ENCODE assay signal across 3 cellular contexts in the genomic region with DNA sequence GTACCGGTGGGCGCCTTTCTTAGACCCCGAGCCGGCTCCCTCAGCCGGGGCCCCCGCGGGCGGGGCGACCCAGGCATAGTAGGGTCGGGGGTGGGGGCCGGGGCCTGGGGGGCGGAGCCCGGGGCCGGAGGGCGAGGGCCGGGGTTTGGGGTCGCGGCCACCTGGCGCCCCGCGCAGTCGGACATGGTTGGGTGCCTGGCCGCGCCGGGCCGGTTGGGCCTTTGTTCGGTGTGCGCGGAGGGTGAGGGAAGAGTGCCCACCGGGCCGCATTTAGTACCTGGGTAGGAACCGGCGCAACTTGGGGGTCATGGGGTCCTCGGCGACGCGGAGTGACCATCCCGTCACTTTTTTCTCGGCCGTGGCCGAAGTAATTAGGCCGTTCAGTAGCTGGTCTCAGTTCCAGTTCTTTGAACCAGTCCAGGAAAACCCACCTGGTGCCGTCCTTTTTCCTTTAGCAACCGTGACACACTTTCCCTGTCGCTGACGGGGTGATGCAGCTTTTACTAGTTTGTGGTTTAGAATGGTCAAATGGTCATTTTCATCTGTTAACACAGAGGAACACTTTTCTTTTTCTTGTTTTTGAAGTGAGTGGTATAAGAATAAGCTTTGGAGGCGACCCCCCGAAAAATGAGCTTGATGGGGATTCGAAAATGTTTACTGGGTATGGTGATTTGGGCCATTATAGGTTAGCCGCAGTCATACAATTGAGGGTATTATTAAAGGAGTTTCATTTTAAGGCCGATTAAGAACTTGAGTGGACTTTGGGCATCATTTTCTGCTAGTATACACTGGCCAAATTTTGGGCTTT.
TF ChIP-seq lines count a peak whose summit lies in the region.

No MANE protein-coding gene starts in this region.

TF ChIP-seq in HEK293T, 16 proteins besides CTCF, POLR2A, EP300 and RAD21 (continued from another document):
- TF ChIP-seq, protein P1, sequence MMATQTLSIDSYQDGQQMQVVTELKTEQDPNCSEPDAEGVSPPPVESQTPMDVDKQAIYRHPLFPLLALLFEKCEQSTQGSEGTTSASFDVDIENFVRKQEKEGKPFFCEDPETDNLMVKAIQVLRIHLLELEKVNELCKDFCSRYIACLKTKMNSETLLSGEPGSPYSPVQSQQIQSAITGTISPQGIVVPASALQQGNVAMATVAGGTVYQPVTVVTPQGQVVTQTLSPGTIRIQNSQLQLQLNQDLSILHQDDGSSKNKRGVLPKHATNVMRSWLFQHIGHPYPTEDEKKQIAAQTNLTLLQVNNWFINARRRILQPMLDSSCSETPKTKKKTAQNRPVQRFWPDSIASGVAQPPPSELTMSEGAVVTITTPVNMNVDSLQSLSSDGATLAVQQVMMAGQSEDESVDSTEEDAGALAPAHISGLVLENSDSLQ (IDR thresholded peaks at IDR 0.05): no peak
- no peak for TF ChIP-seq FOXA1 (IDR thresholded peaks at IDR 0.05)
- no peak for TF ChIP-seq L3MBTL2 (conservative IDR thresholded peaks at IDR 0.05)
- TF ChIP-seq SP1 (IDR thresholded peaks at IDR 0.05): no peak
- TF ChIP-seq ELF4 (IDR thresholded peaks at IDR 0.05): no peak
- no peak for TF ChIP-seq BHLHE40 (IDR thresholded peaks at IDR 0.05; ENCODE audit: borderline replicate concordance)
- no peak for TF ChIP-seq ZNF384 (IDR thresholded peaks at IDR 0.05)
- TF ChIP-seq FOXK2 (IDR thresholded peaks at IDR 0.05): no peak
- no peak for TF ChIP-seq SUZ12 (IDR thresholded peaks at IDR 0.05)
- no peak for TF ChIP-seq HDGF (IDR thresholded peaks at IDR 0.05; ENCODE audit: borderline replicate concordance)
- TF ChIP-seq CTBP1 (IDR thresholded peaks at IDR 0.05; ENCODE audit: borderline replicate concordance): no peak
- no peak for TF ChIP-seq NFRKB (IDR thresholded peaks at IDR 0.05)
- no peak for TF ChIP-seq LEF1 (IDR thresholded peaks at IDR 0.05; ENCODE audit: borderline replicate concordance)
- TF ChIP-seq ARNT (IDR thresholded peaks at IDR 0.05): no peak

TF ChIP-seq in SK-N-SH, 30 proteins besides CTCF, POLR2A, EP300 and RAD21 (continued from another document):
- TF ChIP-seq, protein P2, sequence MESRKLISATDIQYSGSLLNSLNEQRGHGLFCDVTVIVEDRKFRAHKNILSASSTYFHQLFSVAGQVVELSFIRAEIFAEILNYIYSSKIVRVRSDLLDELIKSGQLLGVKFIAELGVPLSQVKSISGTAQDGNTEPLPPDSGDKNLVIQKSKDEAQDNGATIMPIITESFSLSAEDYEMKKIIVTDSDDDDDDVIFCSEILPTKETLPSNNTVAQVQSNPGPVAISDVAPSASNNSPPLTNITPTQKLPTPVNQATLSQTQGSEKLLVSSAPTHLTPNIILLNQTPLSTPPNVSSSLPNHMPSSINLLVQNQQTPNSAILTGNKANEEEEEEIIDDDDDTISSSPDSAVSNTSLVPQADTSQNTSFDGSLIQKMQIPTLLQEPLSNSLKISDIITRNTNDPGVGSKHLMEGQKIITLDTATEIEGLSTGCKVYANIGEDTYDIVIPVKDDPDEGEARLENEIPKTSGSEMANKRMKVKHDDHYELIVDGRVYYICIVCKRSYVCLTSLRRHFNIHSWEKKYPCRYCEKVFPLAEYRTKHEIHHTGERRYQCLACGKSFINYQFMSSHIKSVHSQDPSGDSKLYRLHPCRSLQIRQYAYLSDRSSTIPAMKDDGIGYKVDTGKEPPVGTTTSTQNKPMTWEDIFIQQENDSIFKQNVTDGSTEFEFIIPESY (IDR thresholded peaks at IDR 0.05; ENCODE audit: borderline replicate concordance, low read depth): no peak
- TF ChIP-seq POLR2AphosphoS5 (IDR thresholded peaks at IDR 0.05; ENCODE audit: low read depth, low read length): no peak
- no peak for TF ChIP-seq MEF2A (IDR thresholded peaks at IDR 0.05; ENCODE audit: borderline replicate concordance, low read depth)
- TF ChIP-seq FOXJ3 (CRISPR knock-in tag; IDR thresholded peaks at IDR 0.05): no peak
- TF ChIP-seq, protein P3, sequence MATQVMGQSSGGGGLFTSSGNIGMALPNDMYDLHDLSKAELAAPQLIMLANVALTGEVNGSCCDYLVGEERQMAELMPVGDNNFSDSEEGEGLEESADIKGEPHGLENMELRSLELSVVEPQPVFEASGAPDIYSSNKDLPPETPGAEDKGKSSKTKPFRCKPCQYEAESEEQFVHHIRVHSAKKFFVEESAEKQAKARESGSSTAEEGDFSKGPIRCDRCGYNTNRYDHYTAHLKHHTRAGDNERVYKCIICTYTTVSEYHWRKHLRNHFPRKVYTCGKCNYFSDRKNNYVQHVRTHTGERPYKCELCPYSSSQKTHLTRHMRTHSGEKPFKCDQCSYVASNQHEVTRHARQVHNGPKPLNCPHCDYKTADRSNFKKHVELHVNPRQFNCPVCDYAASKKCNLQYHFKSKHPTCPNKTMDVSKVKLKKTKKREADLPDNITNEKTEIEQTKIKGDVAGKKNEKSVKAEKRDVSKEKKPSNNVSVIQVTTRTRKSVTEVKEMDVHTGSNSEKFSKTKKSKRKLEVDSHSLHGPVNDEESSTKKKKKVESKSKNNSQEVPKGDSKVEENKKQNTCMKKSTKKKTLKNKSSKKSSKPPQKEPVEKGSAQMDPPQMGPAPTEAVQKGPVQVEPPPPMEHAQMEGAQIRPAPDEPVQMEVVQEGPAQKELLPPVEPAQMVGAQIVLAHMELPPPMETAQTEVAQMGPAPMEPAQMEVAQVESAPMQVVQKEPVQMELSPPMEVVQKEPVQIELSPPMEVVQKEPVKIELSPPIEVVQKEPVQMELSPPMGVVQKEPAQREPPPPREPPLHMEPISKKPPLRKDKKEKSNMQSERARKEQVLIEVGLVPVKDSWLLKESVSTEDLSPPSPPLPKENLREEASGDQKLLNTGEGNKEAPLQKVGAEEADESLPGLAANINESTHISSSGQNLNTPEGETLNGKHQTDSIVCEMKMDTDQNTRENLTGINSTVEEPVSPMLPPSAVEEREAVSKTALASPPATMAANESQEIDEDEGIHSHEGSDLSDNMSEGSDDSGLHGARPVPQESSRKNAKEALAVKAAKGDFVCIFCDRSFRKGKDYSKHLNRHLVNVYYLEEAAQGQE (IDR thresholded peaks at IDR 0.05; ENCODE audit: low read depth, low read length): no peak
- no peak for TF ChIP-seq JUND (IDR thresholded peaks at IDR 0.05)
- no peak for TF ChIP-seq RCOR1 (IDR thresholded peaks at IDR 0.05; ENCODE audit: low read length)
- TF ChIP-seq, protein P4, sequence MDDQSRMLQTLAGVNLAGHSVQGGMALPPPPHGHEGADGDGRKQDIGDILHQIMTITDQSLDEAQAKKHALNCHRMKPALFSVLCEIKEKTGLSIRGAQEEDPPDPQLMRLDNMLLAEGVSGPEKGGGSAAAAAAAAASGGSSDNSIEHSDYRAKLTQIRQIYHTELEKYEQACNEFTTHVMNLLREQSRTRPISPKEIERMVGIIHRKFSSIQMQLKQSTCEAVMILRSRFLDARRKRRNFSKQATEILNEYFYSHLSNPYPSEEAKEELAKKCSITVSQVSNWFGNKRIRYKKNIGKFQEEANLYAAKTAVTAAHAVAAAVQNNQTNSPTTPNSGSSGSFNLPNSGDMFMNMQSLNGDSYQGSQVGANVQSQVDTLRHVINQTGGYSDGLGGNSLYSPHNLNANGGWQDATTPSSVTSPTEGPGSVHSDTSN (IDR thresholded peaks at IDR 0.05): no peak
- no peak for TF ChIP-seq RXRA (IDR thresholded peaks at IDR 0.05; ENCODE audit: borderline replicate concordance, low read depth)
- TF ChIP-seq, protein P5, sequence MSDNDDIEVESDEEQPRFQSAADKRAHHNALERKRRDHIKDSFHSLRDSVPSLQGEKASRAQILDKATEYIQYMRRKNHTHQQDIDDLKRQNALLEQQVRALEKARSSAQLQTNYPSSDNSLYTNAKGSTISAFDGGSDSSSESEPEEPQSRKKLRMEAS (IDR thresholded peaks at IDR 0.05; ENCODE audit: low read depth): no peak

TF ChIP-seq in neural cell, 6 proteins besides CTCF, POLR2A, EP300 and RAD21 (continued from another document):
- TF ChIP-seq, protein P3 (IDR thresholded peaks at IDR 0.05; ENCODE audit: borderline replicate concordance): no peak
- TF ChIP-seq EZH2 (IDR thresholded peaks at IDR 0.05; ENCODE audit: borderline replicate concordance, insufficient read depth, low read length, poor library complexity, severe bottlenecking) (no peak), MXI1 (conservative IDR thresholded peaks at IDR 0.05; ENCODE audit: poor library complexity, severe bottlenecking) (no peak), TAF1 (IDR thresholded peaks at IDR 0.05; ENCODE audit: low read depth) (no peak), SMC3 (conservative IDR thresholded peaks at IDR 0.05; ENCODE audit: poor library complexity) (no peak)
